ENCODE assay signal across 8 cellular contexts in genomic region chr14:61466249-61466904, GRCh38.
A peak's percentile ranks its signal among the peaks of the same experiment; 100 is the strongest.
DNase-seq lines count a peak whose midpoint lies in the region; ATAC-seq and TF ChIP-seq lines count a peak whose summit lies in the region.
"Had no signal": no experiment of that assay in that cellular context is flagged by ENCODE, and none has a peak within 500 bp of the region (broad histone marks: within the 10 kb centered on the region; RNA-seq: fewer than 3 reads in every experiment).

No MANE protein-coding gene starts in this region.

- no peaks in the 10 kb centered on the region for H3K9me3 ChIP-seq in body of pancreas

- no peaks in the 10 kb centered on the region for H3K36me3 ChIP-seq in body of pancreas (replicated peaks in 1 of 2; ENCODE audit: insufficient read depth in 1 of 2, low read depth in 2 of 2)

- no peak for TF ChIP-seq CTCF in body of pancreas (IDR thresholded peaks at IDR 0.05)
- no peak for TF ChIP-seq CTCF in GM10266 (IDR thresholded peaks at IDR 0.05; ENCODE audit: control insufficient read depth, insufficient read depth, low read depth, missing control alignments)

- no peak overlapping the region for H3K4me3 ChIP-seq in body of pancreas

- peak; percentile 38 for ATAC-seq in body of pancreas
- ATAC-seq in GM19328 (IDR thresholded peaks at IDR 0.05; ENCODE audit: unreplicated experiment) = no peak
- no peak for ATAC-seq in GM19452 (IDR thresholded peaks at IDR 0.05; ENCODE audit: unreplicated experiment)

- H3K4me1 ChIP-seq in body of pancreas = peaks cover 6% of the 10 kb centered on the region

- H3K27ac ChIP-seq in body of pancreas = no peak overlapping the region

- no peaks in the 10 kb centered on the region for H3K27me3 ChIP-seq in body of pancreas

- no peak for TF ChIP-seq POLR2A in body of pancreas (IDR thresholded peaks at IDR 0.05)

- DNase-seq in HS-5 (ENCODE audit: low read depth) (peak; percentile 88), body of pancreas (peak in 2 of 4 donors; percentile 13 to 54), iPS-NIHi11 (ENCODE audit: low spot score) (peak; percentile 68), stromal cell of bone marrow (ENCODE audit: low read depth) (peak; percentile 88), GM10266 (ENCODE audit: extremely low spot score) (no peak)
- DNase-seq: NCI-H1048 had no signal

- 75 to 80% methylated on average over 16 to 17 of the region's 17 CpGs for WGBS in body of pancreas, 2 donors

- intact Hi-C loops in body of pancreas (cut with DNase I) = loop anchor here (5.0 kb wide), 1 partner anchor 261 kb away; no protein-coding TSS in a partner anchor
